ENCODE assay signal across 24 cellular contexts in the genomic region with DNA sequence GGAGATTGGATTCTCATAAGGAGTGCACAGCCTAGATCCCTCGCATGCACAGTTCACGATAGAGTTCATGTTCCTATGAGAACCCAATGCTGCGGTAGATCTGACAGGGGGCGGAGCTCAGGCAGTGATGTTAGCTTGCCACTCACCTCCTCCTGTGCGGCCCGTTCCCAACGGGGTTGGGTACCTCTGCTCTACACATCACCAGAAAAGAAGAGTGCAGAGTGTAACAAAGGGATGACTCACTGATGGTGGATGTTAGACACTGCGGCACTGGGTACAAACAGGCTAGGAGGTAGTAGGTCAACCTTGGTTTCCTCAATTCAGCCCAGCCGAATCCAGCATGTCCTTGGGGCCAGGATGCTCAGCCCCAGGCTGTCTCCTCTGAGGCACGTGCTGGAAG.
"Had no signal": no experiment of that assay in that cellular context is flagged by ENCODE, and none has a peak within 500 bp of the region (broad histone marks: within the 10 kb centered on the region; RNA-seq: fewer than 3 reads in every experiment).

No MANE protein-coding gene starts in this region.

- H3K4me1 ChIP-seq: prostate gland had no signal

- H3K27me3 ChIP-seq: gastrocnemius medialis, ovary, transverse colon, vagina had no signal

- ATAC-seq: activated naive CD4-positive, alpha-beta T cell treated with anti-CD3 and anti-CD28 coated beads, Interleukin-2, amount 50 U/mL, for 72 hours; activated T-cell treated with anti-CD3 and anti-CD28 coated beads, Interleukin-2, amount 50 U/mL, for 72 hours; gastrocnemius medialis had no signal

- H3K36me3 ChIP-seq: gastrocnemius medialis, left ventricle myocardium inferior, neutrophil, ovary, prostate gland, transverse colon, vagina had no signal

- DNase-seq: activated CD4-positive, alpha-beta T cell treated with anti-CD3 and anti-CD28 coated beads for 4 hours; activated CD4-positive, alpha-beta T cell treated with anti-CD3 and anti-CD28 coated beads, Interleukin-2, amount 50 U/mL, for 4 hours; activated naive CD4-positive, alpha-beta T cell; activated T-cell treated with anti-CD3 and anti-CD28 coated beads for 4 hours; activated T-cell treated with anti-CD3 and anti-CD28 coated beads, Interleukin-2, amount 50 U/mL, for 72 hours; anterior cingulate cortex; dermis blood vessel endothelial cell; effector CD8-positive, alpha-beta T cell; glutamatergic neuron; left ventricle myocardium inferior; naive B cell; nephron progenitor cell; retina; stimulated activated CD4-positive, alpha-beta T cell treated with anti-CD3 and anti-CD28 coated beads, Interleukin-2, amount 100 ng/mL, for 24 hours; stimulated activated naive CD4-positive, alpha-beta T cell; transverse colon had no signal

- H3K4me2 ChIP-seq: smooth muscle cell had no signal

- H3K27ac ChIP-seq: gastrocnemius medialis, left ventricle myocardium inferior, neutrophil, ovary, prostate gland, transverse colon, vagina had no signal

- H3K4me3 ChIP-seq: gastrocnemius medialis, left ventricle myocardium inferior, lung, ovary, prostate gland, smooth muscle cell, transverse colon, vagina had no signal

- H3K9me3 ChIP-seq: gastrocnemius medialis, left ventricle myocardium inferior, neutrophil, ovary, prostate gland, transverse colon, vagina had no signal
